ENCODE assay signal across 29 cellular contexts in genomic region chr1:2363847-2364513, GRCh38.
"Had no signal": no experiment of that assay in that cellular context is flagged by ENCODE, and none has a peak within 500 bp of the region (broad histone marks: within the 10 kb centered on the region; RNA-seq: fewer than 3 reads in every experiment).

No MANE protein-coding gene starts in this region.

- H3K4me3 ChIP-seq: stomach, suprapubic skin, testis, thoracic aorta, thyroid gland, tibial artery, tibial nerve, transverse colon, upper lobe of left lung, upper lobe of right lung, uterus, vagina had no signal

- H3K9me3 ChIP-seq: suprapubic skin, testis, thoracic aorta, thyroid gland, tibial artery, transverse colon, upper lobe of left lung, upper lobe of right lung, uterus, vagina had no signal

- FAIRE-seq: urothelium cell line had no signal

- H3K36me3 Mint-ChIP-seq: stimulated activated effector memory CD8-positive, alpha-beta T cell treated with anti-CD3 and anti-CD28 coated beads, Interleukin-12 subunit alpha, Interleukin-12 subunit beta, amount 100 ng/mL, for 72 hours had no signal

- H3K27ac ChIP-seq: stomach, suprapubic skin, testis, thoracic aorta, thyroid gland, tibial artery, tibial nerve, transverse colon, upper lobe of left lung, upper lobe of right lung, uterus, vagina had no signal

- DNase-seq: stimulated activated CD4-positive, alpha-beta T cell treated with anti-CD3 and anti-CD28 coated beads, Interleukin-2, amount 100 ng/mL, for 48 hours; stimulated activated CD4-positive, alpha-beta T cell treated with anti-CD3 and anti-CD28 coated beads, Interleukin-4, amount 100 ng/mL, for 1 hour; stimulated activated CD4-positive, alpha-beta T cell treated with anti-CD3 and anti-CD28 coated beads, Interleukin-4, amount 100 ng/mL, for 24 hours; stimulated activated CD4-positive, alpha-beta T cell treated with anti-CD3 and anti-CD28 coated beads, Interleukin-4, amount 100 ng/mL, for 4 hours; stimulated activated CD8-positive, alpha-beta memory T cell treated with anti-CD3 and anti-CD28 coated beads, Interleukin-4, amount 100 ng/mL, for 48 hours; stimulated activated naive B cell treated with anti-CD40 and anti-IgM and Interleukin-4, amounts not matched to agents 10 μg/mL and 1 μg/mL and 100 μg/mL, for 72 hours; stimulated activated naive CD4-positive, alpha-beta T cell; stimulated activated naive CD4-positive, alpha-beta T cell treated with Interleukin-2 at 50 U/mL for 16 hours; stimulated activated naive CD8-positive, alpha-beta T cell treated with anti-CD3 and anti-CD28 coated beads, Interleukin-15, amount 100 ng/mL, for 72 hours; stimulated activated naive CD8-positive, alpha-beta T cell treated with anti-CD3 and anti-CD28 coated beads, Interleukin-15, Interleukin-2, amounts not matched to agents 100 U/mL and 50 U/mL, for 24 hours; stomach; substantia nigra; testis; thyroid gland; tibial artery; transverse colon; trophoblast cell; upper lobe of left lung; uterus had no signal

- H3K27me3 ChIP-seq: stomach, suprapubic skin, testis, thyroid gland, tibial artery, tibial nerve, transverse colon, upper lobe of left lung, upper lobe of right lung, uterus, vagina had no signal

- H3K9me3 Mint-ChIP-seq: type B pancreatic cell had no signal

- H3K36me3 ChIP-seq: suprapubic skin, thoracic aorta, thyroid gland, upper lobe of right lung, uterus, vagina had no signal

- H3K4me3 Mint-ChIP-seq: stimulated activated effector memory CD8-positive, alpha-beta T cell treated with anti-CD3 and anti-CD28 coated beads, Interleukin-12 subunit alpha, Interleukin-12 subunit beta, amount 100 ng/mL, for 72 hours; stimulated activated memory B cell treated with anti-CD40 and anti-IgM and Interleukin-4, amounts not matched to agents 10 μg/mL and 1 μg/mL and 100 μg/mL, for 72 hours; stimulated activated naive B cell treated with anti-CD40 and anti-IgM and Interleukin-4, amounts not matched to agents 10 μg/mL and 1 μg/mL and 100 μg/mL, for 72 hours; stimulated activated naive CD8-positive, alpha-beta T cell treated with anti-CD3 and anti-CD28 coated beads, Interleukin-15, amount 100 ng/mL, for 72 hours; stimulated activated naive CD8-positive, alpha-beta T cell treated with anti-CD3 and anti-CD28 coated beads, Interleukin-15, Interleukin-2, amounts not matched to agents 100 ng/mL and 50 ng/mL, for 24 hours; type B pancreatic cell had no signal

- H3K27me3 Mint-ChIP-seq: stimulated activated memory B cell treated with anti-CD40 and anti-IgM and Interleukin-4, amounts not matched to agents 10 μg/mL and 1 μg/mL and 100 μg/mL, for 72 hours; stimulated activated naive B cell treated with anti-CD40 and anti-IgM and Interleukin-4, amounts not matched to agents 10 μg/mL and 1 μg/mL and 100 μg/mL, for 72 hours; stimulated activated naive CD8-positive, alpha-beta T cell treated with anti-CD3 and anti-CD28 coated beads, Interleukin-15, amount 100 ng/mL, for 72 hours; stimulated activated naive CD8-positive, alpha-beta T cell treated with anti-CD3 and anti-CD28 coated beads, Interleukin-15, Interleukin-2, amounts not matched to agents 100 ng/mL and 50 ng/mL, for 24 hours; type B pancreatic cell had no signal

- H3K4me1 ChIP-seq: stomach, suprapubic skin, tibial nerve, transverse colon, upper lobe of left lung, upper lobe of right lung, uterus, vagina had no signal

- ATAC-seq: stimulated activated effector memory CD8-positive, alpha-beta T cell treated with anti-CD3 and anti-CD28 coated beads, Interleukin-12 subunit alpha, Interleukin-12 subunit beta, amount 100 ng/mL, for 72 hours; stimulated activated memory B cell treated with anti-CD40 and anti-IgM and Interleukin-4, amounts not matched to agents 10 μg/mL and 1 μg/mL and 100 μg/mL, for 72 hours; stimulated activated naive B cell treated with anti-CD40 and anti-IgM and Interleukin-4, amounts not matched to agents 10 μg/mL and 1 μg/mL and 100 μg/mL, for 72 hours; stimulated activated naive CD8-positive, alpha-beta T cell treated with anti-CD3 and anti-CD28 coated beads, Interleukin-15, amount 100 ng/mL, for 72 hours; stimulated activated naive CD8-positive, alpha-beta T cell treated with anti-CD3 and anti-CD28 coated beads, Interleukin-15, Interleukin-2, amounts not matched to agents 100 U/mL and 50 U/mL, for 24 hours; upper lobe of right lung had no signal

- H3K4me1 Mint-ChIP-seq: stimulated activated effector memory CD8-positive, alpha-beta T cell treated with anti-CD3 and anti-CD28 coated beads, Interleukin-12 subunit alpha, Interleukin-12 subunit beta, amount 100 ng/mL, for 72 hours; stimulated activated memory B cell treated with anti-CD40 and anti-IgM and Interleukin-4, amounts not matched to agents 10 μg/mL and 1 μg/mL and 100 μg/mL, for 72 hours; stimulated activated naive B cell treated with anti-CD40 and anti-IgM and Interleukin-4, amounts not matched to agents 10 μg/mL and 1 μg/mL and 100 μg/mL, for 72 hours had no signal

- H3K27ac Mint-ChIP-seq: stimulated activated effector memory CD8-positive, alpha-beta T cell treated with anti-CD3 and anti-CD28 coated beads, Interleukin-12 subunit alpha, Interleukin-12 subunit beta, amount 100 ng/mL, for 72 hours; stimulated activated memory B cell treated with anti-CD40 and anti-IgM and Interleukin-4, amounts not matched to agents 10 μg/mL and 1 μg/mL and 100 μg/mL, for 72 hours; stimulated activated naive B cell treated with anti-CD40 and anti-IgM and Interleukin-4, amounts not matched to agents 10 μg/mL and 1 μg/mL and 100 μg/mL, for 72 hours; stimulated activated naive CD8-positive, alpha-beta T cell treated with anti-CD3 and anti-CD28 coated beads, Interleukin-15, amount 100 ng/mL, for 72 hours; stimulated activated naive CD8-positive, alpha-beta T cell treated with anti-CD3 and anti-CD28 coated beads, Interleukin-15, Interleukin-2, amounts not matched to agents 100 ng/mL and 50 ng/mL, for 24 hours; type B pancreatic cell had no signal
